In genomic region chr11:5620606-5621521, GRCh38 we compare ENCODE assay signal across 1 cellular context.
TF ChIP-seq lines count a peak whose summit lies in the region.

No MANE protein-coding gene starts in this region.

TF ChIP-seq in WTC11, 78 proteins besides CTCF, POLR2A, EP300 and RAD21 (continued from another document):
- TF ChIP-seq SOX15 (CRISPR knock-in tag; IDR thresholded peaks at IDR 0.05) = no peak
- no peak for TF ChIP-seq ESRRA (CRISPR knock-in tag; IDR thresholded peaks at IDR 0.05; ENCODE audit: borderline replicate concordance)
- TF ChIP-seq, protein P1, sequence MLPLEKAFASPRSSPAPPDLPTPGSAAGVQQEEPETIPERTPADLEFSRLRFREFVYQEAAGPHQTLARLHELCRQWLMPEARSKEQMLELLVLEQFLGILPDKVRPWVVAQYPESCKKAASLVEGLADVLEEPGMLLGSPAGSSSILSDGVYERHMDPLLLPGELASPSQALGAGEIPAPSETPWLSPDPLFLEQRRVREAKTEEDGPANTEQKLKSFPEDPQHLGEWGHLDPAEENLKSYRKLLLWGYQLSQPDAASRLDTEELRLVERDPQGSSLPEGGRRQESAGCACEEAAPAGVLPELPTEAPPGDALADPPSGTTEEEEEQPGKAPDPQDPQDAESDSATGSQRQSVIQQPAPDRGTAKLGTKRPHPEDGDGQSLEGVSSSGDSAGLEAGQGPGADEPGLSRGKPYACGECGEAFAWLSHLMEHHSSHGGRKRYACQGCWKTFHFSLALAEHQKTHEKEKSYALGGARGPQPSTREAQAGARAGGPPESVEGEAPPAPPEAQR (CRISPR knock-in tag; IDR thresholded peaks at IDR 0.05) = no peak
- TF ChIP-seq HMGA2 (CRISPR knock-in tag; IDR thresholded peaks at IDR 0.05) = no peak
